Comparison of ENCODE assay signal across 10 cellular contexts in genomic region chr17:70161519-70161918, GRCh38. TPM values are rescaled to one million over a fixed set of nuclear protein-coding genes. Genes with fewer than 3 reads are reported as not detected.
"Had no signal": no experiment of that assay in that cellular context is flagged by ENCODE, and none has a peak within 500 bp of the region (broad histone marks: within the 10 kb centered on the region; RNA-seq: fewer than 3 reads in every experiment).

No MANE protein-coding gene starts in this region.

- H3K27ac ChIP-seq: HL-60 had no signal

- H3K4me2 ChIP-seq: GM23338 had no signal

- H2AFZ ChIP-seq: GM23338 had no signal

- DNase-seq: H9, HFFc6, KG1 had no signal

- ATAC-seq: GM23338, HCT116, HepG2 had no signal

- H3K4me3 ChIP-seq: GM23338 had no signal

- FAIRE-seq: H1, H54, HepG2 had no signal

RNA-seq across cellular contexts. Expression of gene KCNJ2, which starts 7.8 kb away (rescaled TPM):
- total RNA-seq: HepG2 had no signal
- polyA plus RNA-seq: HepG2, IgD-negative memory B cell had no signal
